ENCODE assay signal across 1 cellular context in the genomic region with DNA sequence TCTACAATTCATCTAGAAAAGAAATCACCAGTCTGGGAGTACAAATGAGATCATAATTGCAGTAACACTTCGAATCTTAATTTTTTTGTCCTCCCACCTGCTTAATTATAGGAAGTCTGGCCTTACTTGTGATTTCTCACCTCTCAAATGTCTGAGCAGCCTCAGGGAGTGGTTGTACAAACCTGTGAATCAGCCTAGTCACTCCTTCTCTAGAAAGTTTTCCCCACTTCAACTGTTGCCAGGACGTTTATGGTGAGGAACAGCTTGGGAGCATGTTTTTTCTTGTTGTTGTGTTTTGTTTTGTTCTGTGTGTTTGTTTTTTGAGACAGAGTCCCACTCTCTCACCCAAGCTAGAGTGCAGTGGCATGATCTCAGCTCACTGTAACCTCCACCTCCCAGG.
TF ChIP-seq lines count a peak whose summit lies in the region.

No MANE protein-coding gene starts in this region.

TF ChIP-seq in GM23338, 12 proteins besides CTCF, POLR2A, EP300 and RAD21 (continued from another document):
- TF ChIP-seq, protein P1, sequence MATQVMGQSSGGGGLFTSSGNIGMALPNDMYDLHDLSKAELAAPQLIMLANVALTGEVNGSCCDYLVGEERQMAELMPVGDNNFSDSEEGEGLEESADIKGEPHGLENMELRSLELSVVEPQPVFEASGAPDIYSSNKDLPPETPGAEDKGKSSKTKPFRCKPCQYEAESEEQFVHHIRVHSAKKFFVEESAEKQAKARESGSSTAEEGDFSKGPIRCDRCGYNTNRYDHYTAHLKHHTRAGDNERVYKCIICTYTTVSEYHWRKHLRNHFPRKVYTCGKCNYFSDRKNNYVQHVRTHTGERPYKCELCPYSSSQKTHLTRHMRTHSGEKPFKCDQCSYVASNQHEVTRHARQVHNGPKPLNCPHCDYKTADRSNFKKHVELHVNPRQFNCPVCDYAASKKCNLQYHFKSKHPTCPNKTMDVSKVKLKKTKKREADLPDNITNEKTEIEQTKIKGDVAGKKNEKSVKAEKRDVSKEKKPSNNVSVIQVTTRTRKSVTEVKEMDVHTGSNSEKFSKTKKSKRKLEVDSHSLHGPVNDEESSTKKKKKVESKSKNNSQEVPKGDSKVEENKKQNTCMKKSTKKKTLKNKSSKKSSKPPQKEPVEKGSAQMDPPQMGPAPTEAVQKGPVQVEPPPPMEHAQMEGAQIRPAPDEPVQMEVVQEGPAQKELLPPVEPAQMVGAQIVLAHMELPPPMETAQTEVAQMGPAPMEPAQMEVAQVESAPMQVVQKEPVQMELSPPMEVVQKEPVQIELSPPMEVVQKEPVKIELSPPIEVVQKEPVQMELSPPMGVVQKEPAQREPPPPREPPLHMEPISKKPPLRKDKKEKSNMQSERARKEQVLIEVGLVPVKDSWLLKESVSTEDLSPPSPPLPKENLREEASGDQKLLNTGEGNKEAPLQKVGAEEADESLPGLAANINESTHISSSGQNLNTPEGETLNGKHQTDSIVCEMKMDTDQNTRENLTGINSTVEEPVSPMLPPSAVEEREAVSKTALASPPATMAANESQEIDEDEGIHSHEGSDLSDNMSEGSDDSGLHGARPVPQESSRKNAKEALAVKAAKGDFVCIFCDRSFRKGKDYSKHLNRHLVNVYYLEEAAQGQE (IDR thresholded peaks at IDR 0.05; ENCODE audit: unreplicated experiment) = no peak
- TF ChIP-seq, protein P2, sequence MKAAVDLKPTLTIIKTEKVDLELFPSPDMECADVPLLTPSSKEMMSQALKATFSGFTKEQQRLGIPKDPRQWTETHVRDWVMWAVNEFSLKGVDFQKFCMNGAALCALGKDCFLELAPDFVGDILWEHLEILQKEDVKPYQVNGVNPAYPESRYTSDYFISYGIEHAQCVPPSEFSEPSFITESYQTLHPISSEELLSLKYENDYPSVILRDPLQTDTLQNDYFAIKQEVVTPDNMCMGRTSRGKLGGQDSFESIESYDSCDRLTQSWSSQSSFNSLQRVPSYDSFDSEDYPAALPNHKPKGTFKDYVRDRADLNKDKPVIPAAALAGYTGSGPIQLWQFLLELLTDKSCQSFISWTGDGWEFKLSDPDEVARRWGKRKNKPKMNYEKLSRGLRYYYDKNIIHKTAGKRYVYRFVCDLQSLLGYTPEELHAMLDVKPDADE (IDR thresholded peaks at IDR 0.05) = no peak
- TF ChIP-seq EZH2 (IDR thresholded peaks at IDR 0.05; ENCODE audit: low read depth, unreplicated experiment) = no peak
- TF ChIP-seq POLR2AphosphoS5 (IDR thresholded peaks at IDR 0.05; ENCODE audit: low read depth) = no peak
- no peak for TF ChIP-seq CREB1 (CRISPR knock-in tag; IDR thresholded peaks at IDR 0.05; ENCODE audit: low read depth)
- no peak for TF ChIP-seq EZH2phosphoT487 (IDR thresholded peaks at IDR 0.05; ENCODE audit: unreplicated experiment)
- no peak for TF ChIP-seq ZNF331 (CRISPR knock-in tag; IDR thresholded peaks at IDR 0.05; ENCODE audit: low read depth)
- TF ChIP-seq JUNB (IDR thresholded peaks at IDR 0.05; ENCODE audit: unreplicated experiment) = no peak
- TF ChIP-seq, protein P3, sequence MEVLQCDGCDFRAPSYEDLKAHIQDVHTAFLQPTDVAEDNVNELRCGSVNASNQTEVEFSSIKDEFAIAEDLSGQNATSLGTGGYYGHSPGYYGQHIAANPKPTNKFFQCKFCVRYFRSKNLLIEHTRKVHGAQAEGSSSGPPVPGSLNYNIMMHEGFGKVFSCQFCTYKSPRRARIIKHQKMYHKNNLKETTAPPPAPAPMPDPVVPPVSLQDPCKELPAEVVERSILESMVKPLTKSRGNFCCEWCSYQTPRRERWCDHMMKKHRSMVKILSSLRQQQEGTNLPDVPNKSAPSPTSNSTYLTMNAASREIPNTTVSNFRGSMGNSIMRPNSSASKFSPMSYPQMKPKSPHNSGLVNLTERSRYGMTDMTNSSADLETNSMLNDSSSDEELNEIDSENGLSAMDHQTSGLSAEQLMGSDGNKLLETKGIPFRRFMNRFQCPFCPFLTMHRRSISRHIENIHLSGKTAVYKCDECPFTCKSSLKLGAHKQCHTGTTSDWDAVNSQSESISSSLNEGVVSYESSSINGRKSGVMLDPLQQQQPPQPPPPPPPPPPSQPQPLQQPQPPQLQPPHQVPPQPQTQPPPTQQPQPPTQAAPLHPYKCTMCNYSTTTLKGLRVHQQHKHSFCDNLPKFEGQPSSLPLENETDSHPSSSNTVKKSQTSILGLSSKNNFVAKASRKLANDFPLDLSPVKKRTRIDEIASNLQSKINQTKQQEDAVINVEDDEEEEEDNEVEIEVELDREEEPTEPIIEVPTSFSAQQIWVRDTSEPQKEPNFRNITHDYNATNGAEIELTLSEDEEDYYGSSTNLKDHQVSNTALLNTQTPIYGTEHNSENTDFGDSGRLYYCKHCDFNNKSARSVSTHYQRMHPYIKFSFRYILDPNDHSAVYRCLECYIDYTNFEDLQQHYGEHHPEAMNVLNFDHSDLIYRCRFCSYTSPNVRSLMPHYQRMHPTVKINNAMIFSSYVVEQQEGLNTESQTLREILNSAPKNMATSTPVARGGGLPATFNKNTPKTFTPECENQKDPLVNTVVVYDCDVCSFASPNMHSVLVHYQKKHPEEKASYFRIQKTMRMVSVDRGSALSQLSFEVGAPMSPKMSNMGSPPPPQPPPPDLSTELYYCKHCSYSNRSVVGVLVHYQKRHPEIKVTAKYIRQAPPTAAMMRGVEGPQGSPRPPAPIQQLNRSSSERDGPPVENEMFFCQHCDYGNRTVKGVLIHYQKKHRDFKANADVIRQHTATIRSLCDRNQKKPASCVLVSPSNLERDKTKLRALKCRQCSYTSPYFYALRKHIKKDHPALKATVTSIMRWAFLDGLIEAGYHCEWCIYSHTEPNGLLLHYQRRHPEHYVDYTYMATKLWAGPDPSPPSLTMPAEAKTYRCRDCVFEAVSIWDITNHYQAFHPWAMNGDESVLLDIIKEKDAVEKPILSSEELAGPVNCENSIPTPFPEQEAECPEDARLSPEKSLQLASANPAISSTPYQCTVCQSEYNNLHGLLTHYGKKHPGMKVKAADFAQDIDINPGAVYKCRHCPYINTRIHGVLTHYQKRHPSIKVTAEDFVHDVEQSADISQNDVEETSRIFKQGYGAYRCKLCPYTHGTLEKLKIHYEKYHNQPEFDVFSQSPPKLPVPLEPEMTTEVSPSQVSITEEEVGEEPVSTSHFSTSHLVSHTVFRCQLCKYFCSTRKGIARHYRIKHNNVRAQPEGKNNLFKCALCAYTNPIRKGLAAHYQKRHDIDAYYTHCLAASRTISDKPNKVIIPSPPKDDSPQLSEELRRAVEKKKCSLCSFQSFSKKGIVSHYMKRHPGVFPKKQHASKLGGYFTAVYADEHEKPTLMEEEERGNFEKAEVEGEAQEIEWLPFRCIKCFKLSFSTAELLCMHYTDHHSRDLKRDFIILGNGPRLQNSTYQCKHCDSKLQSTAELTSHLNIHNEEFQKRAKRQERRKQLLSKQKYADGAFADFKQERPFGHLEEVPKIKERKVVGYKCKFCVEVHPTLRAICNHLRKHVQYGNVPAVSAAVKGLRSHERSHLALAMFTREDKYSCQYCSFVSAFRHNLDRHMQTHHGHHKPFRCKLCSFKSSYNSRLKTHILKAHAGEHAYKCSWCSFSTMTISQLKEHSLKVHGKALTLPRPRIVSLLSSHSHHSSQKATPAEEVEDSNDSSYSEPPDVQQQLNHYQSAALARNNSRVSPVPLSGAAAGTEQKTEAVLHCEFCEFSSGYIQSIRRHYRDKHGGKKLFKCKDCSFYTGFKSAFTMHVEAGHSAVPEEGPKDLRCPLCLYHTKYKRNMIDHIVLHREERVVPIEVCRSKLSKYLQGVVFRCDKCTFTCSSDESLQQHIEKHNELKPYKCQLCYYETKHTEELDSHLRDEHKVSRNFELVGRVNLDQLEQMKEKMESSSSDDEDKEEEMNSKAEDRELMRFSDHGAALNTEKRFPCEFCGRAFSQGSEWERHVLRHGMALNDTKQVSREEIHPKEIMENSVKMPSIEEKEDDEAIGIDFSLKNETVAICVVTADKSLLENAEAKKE (CRISPR knock-in tag; IDR thresholded peaks at IDR 0.05) = no peak
